In genomic region chr3:78645628-78646310, GRCh38 we compare ENCODE assay signal across 8 cellular contexts.
DNase-seq lines count a peak whose midpoint lies in the region; ATAC-seq and TF ChIP-seq lines count a peak whose summit lies in the region.

No MANE protein-coding gene starts in this region.

- H2AFZ ChIP-seq in HCT116 (ENCODE audit: low read depth, low read length, poor library complexity, severe bottlenecking) (no peak overlapping the region), Loucy (ENCODE audit: low read length) (no peak overlapping the region), trophoblast cell (ENCODE audit: insufficient read depth, low read length, poor library complexity) (no peak overlapping the region)

- H3F3A ChIP-seq in Loucy (ENCODE audit: low read depth): no peaks in the 10 kb centered on the region

- H3K27me3 ChIP-seq in HCT116 (ENCODE audit: insufficient read depth, low read length): no peaks in the 10 kb centered on the region
- no peaks in the 10 kb centered on the region for H3K27me3 ChIP-seq in Loucy (ENCODE audit: insufficient read depth, low read length, poor library complexity, severe bottlenecking)
- no peaks in the 10 kb centered on the region for H3K27me3 ChIP-seq in trophoblast cell (ENCODE audit: insufficient read depth, low read length)

- H3K36me3 ChIP-seq in HCT116 (ENCODE audit: control insufficient read depth in 1 of 2, insufficient read depth in 2 of 2, low read length in 2 of 2): no peaks in the 10 kb centered on the region
- H3K36me3 ChIP-seq in Loucy (ENCODE audit: insufficient read depth, low read length): no peaks in the 10 kb centered on the region
- no peaks in the 10 kb centered on the region for H3K36me3 ChIP-seq in trophoblast cell (ENCODE audit: control insufficient read depth in 1 of 2, insufficient read depth in 2 of 2, low read length in 2 of 2)

- H3K9me3 ChIP-seq in HCT116 (ENCODE audit: control insufficient read depth in 1 of 2, insufficient read depth in 1 of 2, low read depth in 1 of 2, low read length in 2 of 2): peaks cover 0 to 26% of the 10 kb centered on the region in 2 experiments; a peak in 2 of 4 replicates
- H3K9me3 ChIP-seq in Loucy (ENCODE audit: insufficient read depth, low read depth, low read length): no peaks in the 10 kb centered on the region
- H3K9me3 ChIP-seq in trophoblast cell (ENCODE audit: insufficient read depth, low read depth, low read length): no peaks in the 10 kb centered on the region
- H3K9me3 ChIP-seq in T-helper 17 cell (ENCODE audit: control insufficient read depth, low read length, poor library complexity, severe bottlenecking): no peaks in the 10 kb centered on the region

- RAD21 ChIA-PET in HCT116 (lab: Charles Lee; ENCODE audit: low non-redundant PET in 1 of 2, low total read pairs in 2 of 2, uncharacterized antibody in 2 of 2, unreplicated experiment in 2 of 2): no interaction called here

- no peak overlapping the region for H3K14ac ChIP-seq in trophoblast cell (ENCODE audit: low read length)

- no peak overlapping the region for H3K27ac Mint-ChIP-seq in activated CD8-positive, alpha-beta T cell treated with anti-CD3 and anti-CD28 coated beads for 36 hours
- H3K27ac Mint-ChIP-seq in activated CD8-positive, alpha-beta T cell treated with anti-CD3 and anti-CD28 coated beads, Interleukin-2, amount 10 ng/mL, durations not matched to agents 7 days and 5 days: no peak overlapping the region
- H3K27ac Mint-ChIP-seq in T-helper 17 cell: no peak overlapping the region

- no peaks in the 10 kb centered on the region for H3K79me1 ChIP-seq in trophoblast cell (ENCODE audit: low read length)

- TF ChIP-seq POLR2A in HCT116 (IDR thresholded peaks at IDR 0.05; ENCODE audit: borderline replicate concordance, extremely low read depth, insufficient read depth, insufficient read length): no peak

- H3K9ac ChIP-seq in HCT116 (ENCODE audit: low read length) (no peak overlapping the region), Loucy (ENCODE audit: low read depth, low read length, poor library complexity, severe bottlenecking) (no peak overlapping the region), trophoblast cell (ENCODE audit: low read length) (no peak overlapping the region)

- peak; percentile 77 for TF ChIP-seq CTCF in activated CD8-positive, alpha-beta T cell treated with anti-CD3 and anti-CD28 coated beads for 36 hours (IDR thresholded peaks at IDR 0.05)
- peak in 2 of 3 experiments; percentile 59 to 70; a peak in 4 of 6 replicates for TF ChIP-seq CTCF in HCT116 (IDR thresholded peaks at IDR 0.05 in 2 of 3, conservative IDR thresholded peaks at IDR 0.05 in 1 of 3; ENCODE audit: borderline replicate concordance in 1 of 3, insufficient read depth in 1 of 3, low read depth in 2 of 3, low read length in 2 of 3)
- peak; percentile 95 for TF ChIP-seq CTCF in Loucy (conservative IDR thresholded peaks at IDR 0.05; ENCODE audit: low read length)
- peak; percentile 85 for TF ChIP-seq CTCF in fibroblast of villous mesenchyme (IDR thresholded peaks at IDR 0.05; ENCODE audit: insufficient read depth, low read depth, low read length)

- no peak overlapping the region for H2BK5ac ChIP-seq in trophoblast cell (ENCODE audit: low read depth, low read length, poor library complexity)

- H3K36me3 Mint-ChIP-seq in activated CD8-positive, alpha-beta T cell treated with anti-CD3 and anti-CD28 coated beads for 36 hours (ENCODE audit: low read depth): no peaks in the 10 kb centered on the region
- H3K36me3 Mint-ChIP-seq in activated CD8-positive, alpha-beta T cell treated with anti-CD3 and anti-CD28 coated beads, Interleukin-2, amount 10 ng/mL, durations not matched to agents 7 days and 5 days (ENCODE audit: low read depth): no peaks in the 10 kb centered on the region
- H3K36me3 Mint-ChIP-seq in T-helper 17 cell (ENCODE audit: low read depth): no peaks in the 10 kb centered on the region

- H3K27ac ChIP-seq in HCT116 (ENCODE audit: low read depth, low read length) (no peak overlapping the region), trophoblast cell (ENCODE audit: low read depth, low read length) (no peak overlapping the region)

- no peaks in the 10 kb centered on the region for H3K4me1 Mint-ChIP-seq in activated CD8-positive, alpha-beta T cell treated with anti-CD3 and anti-CD28 coated beads for 36 hours (ENCODE audit: low read depth)
- H3K4me1 Mint-ChIP-seq in activated CD8-positive, alpha-beta T cell treated with anti-CD3 and anti-CD28 coated beads, Interleukin-2, amount 10 ng/mL, durations not matched to agents 7 days and 5 days (ENCODE audit: low read depth): no peaks in the 10 kb centered on the region
- H3K4me1 Mint-ChIP-seq in T-helper 17 cell: no peaks in the 10 kb centered on the region

- BruUV-seq in HCT116 (replicated peaks; lab: Mats Ljungman, UMichigan): no TSS peak

- H4K12ac ChIP-seq in trophoblast cell (ENCODE audit: low read depth, low read length): no peak overlapping the region

- CTCF ChIA-PET in activated CD8-positive, alpha-beta T cell treated with anti-CD3 and anti-CD28 coated beads for 36 hours (lab: Charles Lee): interaction anchor here (0.6 to 1.6 kb wide), 9 partner anchors 12 to 1297 kb away, joined by 3 to 4 read pairs (median 3); no protein-coding TSS in a partner anchor
- CTCF ChIA-PET in activated CD8-positive, alpha-beta T cell treated with anti-CD3 and anti-CD28 coated beads, Interleukin-2, amount 10 ng/mL, durations not matched to agents 7 days and 5 days (lab: Charles Lee): interaction anchor here (0.6 to 2.1 kb wide), 10 partner anchors 10 to 1298 kb away, joined by 3 to 12 read pairs (median 4); no protein-coding TSS in a partner anchor
- CTCF ChIA-PET in HCT116 (lab: Charles Lee): no interaction called here

- H3K4me2 ChIP-seq in HCT116 (ENCODE audit: low read length) (no peak overlapping the region), Loucy (ENCODE audit: low read depth, low read length, poor library complexity, severe bottlenecking) (no peak overlapping the region), trophoblast cell (ENCODE audit: low read length) (no peak overlapping the region)

- H3K4me3 ChIP-seq in HCT116 (replicated peaks in 1 of 2; ENCODE audit: low read depth in 1 of 2, low read length in 2 of 2): no peak overlapping the region
- no peak overlapping the region for H3K4me3 ChIP-seq in Loucy (ENCODE audit: low read length, poor library complexity, severe bottlenecking)
- H3K4me3 ChIP-seq in fibroblast of villous mesenchyme (ENCODE audit: low read depth, low read length): no peak overlapping the region
- H3K4me3 ChIP-seq in trophoblast cell (ENCODE audit: low read depth, low read length): no peak overlapping the region

- H3K4ac ChIP-seq in trophoblast cell (ENCODE audit: low read depth, low read length): no peak overlapping the region

- H3K4me3 Mint-ChIP-seq in activated CD8-positive, alpha-beta T cell treated with anti-CD3 and anti-CD28 coated beads for 36 hours: no peak overlapping the region
- no peak overlapping the region for H3K4me3 Mint-ChIP-seq in activated CD8-positive, alpha-beta T cell treated with anti-CD3 and anti-CD28 coated beads, Interleukin-2, amount 10 ng/mL, durations not matched to agents 7 days and 5 days
- no peak overlapping the region for H3K4me3 Mint-ChIP-seq in T-helper 17 cell

- no peak overlapping the region for H3K23ac ChIP-seq in trophoblast cell (ENCODE audit: low read length)

- no CpG with 5 or more reads among the region's 4 CpGs for WGBS in trophoblast cell (ENCODE audit: extremely low coverage, insufficient coverage, insufficient read length)

- peak; percentile 30 for TF ChIP-seq RAD21 in HCT116 (IDR thresholded peaks at IDR 0.05; ENCODE audit: low read depth)

- no peak overlapping the region for H2BK120ac ChIP-seq in trophoblast cell (ENCODE audit: insufficient read depth, low read length, poor library complexity)

- DNase-seq in activated CD8-positive, alpha-beta T cell treated with anti-CD3 and anti-CD28 coated beads for 36 hours: no peak
- DNase-seq in activated CD8-positive, alpha-beta T cell treated with anti-CD3 and anti-CD28 coated beads, Interleukin-2, amount 10 ng/mL, durations not matched to agents 7 days and 5 days: no peak
- DNase-seq in HCT116 (ENCODE audit: low read depth, low spot score) (peak; percentile 28), fibroblast of villous mesenchyme (ENCODE audit: low read depth) (peak; percentile 83), trophoblast cell (peak; percentile 2 to 89), T-helper 17 cell (no peak)

- H4K20me1 ChIP-seq in HCT116 (ENCODE audit: insufficient read depth) (no peaks in the 10 kb centered on the region), Loucy (ENCODE audit: insufficient read depth, low read length, poor library complexity, severe bottlenecking) (no peaks in the 10 kb centered on the region)

- no peaks in the 10 kb centered on the region for H3K27me3 Mint-ChIP-seq in activated CD8-positive, alpha-beta T cell treated with anti-CD3 and anti-CD28 coated beads for 36 hours
- H3K27me3 Mint-ChIP-seq in activated CD8-positive, alpha-beta T cell treated with anti-CD3 and anti-CD28 coated beads, Interleukin-2, amount 10 ng/mL, durations not matched to agents 7 days and 5 days (ENCODE audit: low read depth): no peaks in the 10 kb centered on the region
- no peaks in the 10 kb centered on the region for H3K27me3 Mint-ChIP-seq in T-helper 17 cell

- H3K79me2 ChIP-seq in HCT116 (ENCODE audit: insufficient read depth, low read length) (no peaks in the 10 kb centered on the region), Loucy (ENCODE audit: insufficient read depth, low read length) (no peaks in the 10 kb centered on the region), trophoblast cell (ENCODE audit: control insufficient read depth, insufficient read depth, low read length, poor library complexity) (no peaks in the 10 kb centered on the region)

- ATAC-seq in activated CD8-positive, alpha-beta T cell treated with anti-CD3 and anti-CD28 coated beads for 36 hours: peak; percentile 56
- no peak for ATAC-seq in activated CD8-positive, alpha-beta T cell treated with anti-CD3 and anti-CD28 coated beads, Interleukin-2, amount 10 ng/mL, durations not matched to agents 7 days and 5 days
- ATAC-seq in HCT116 (no peak), SK-N-SH treated with all-trans-retinoic acid at 6 μM for 48 hours (peak; percentile 73), T-helper 17 cell (no peak)

- H3K4me1 ChIP-seq in HCT116 (ENCODE audit: control insufficient read depth in 1 of 2, insufficient read depth in 2 of 2, low read length in 2 of 2): no peaks in the 10 kb centered on the region
- H3K4me1 ChIP-seq in Loucy (ENCODE audit: insufficient read depth, low read length, poor library complexity, severe bottlenecking): no peaks in the 10 kb centered on the region
- H3K4me1 ChIP-seq in trophoblast cell (ENCODE audit: control insufficient read depth in 1 of 2, insufficient read depth in 2 of 2, low read length in 2 of 2): no peaks in the 10 kb centered on the region

- intact Hi-C loops in activated CD8-positive, alpha-beta T cell treated with anti-CD3 and anti-CD28 coated beads for 36 hours (cut with micrococcal nuclease): no loop called here
- intact Hi-C loops in HCT116 (cut with micrococcal nuclease): no loop called here

- H2AK5ac ChIP-seq in trophoblast cell (ENCODE audit: low read length): no peak overlapping the region

- H3K9me3 Mint-ChIP-seq in activated CD8-positive, alpha-beta T cell treated with anti-CD3 and anti-CD28 coated beads for 36 hours: no peaks in the 10 kb centered on the region
- no peaks in the 10 kb centered on the region for H3K9me3 Mint-ChIP-seq in activated CD8-positive, alpha-beta T cell treated with anti-CD3 and anti-CD28 coated beads, Interleukin-2, amount 10 ng/mL, durations not matched to agents 7 days and 5 days (ENCODE audit: insufficient read depth)

- no peak overlapping the region for H2BK12ac ChIP-seq in trophoblast cell (ENCODE audit: low read length)

- H4K8ac ChIP-seq in trophoblast cell (ENCODE audit: low read depth, low read length): no peak overlapping the region

- POLR2A ChIA-PET in activated CD8-positive, alpha-beta T cell treated with anti-CD3 and anti-CD28 coated beads for 36 hours (lab: Charles Lee): no interaction called here
- POLR2A ChIA-PET in activated CD8-positive, alpha-beta T cell treated with anti-CD3 and anti-CD28 coated beads, Interleukin-2, amount 10 ng/mL, durations not matched to agents 7 days and 5 days (lab: Charles Lee): no interaction called here
- POLR2A ChIA-PET in HCT116 (lab: Charles Lee): no interaction called here

- no peak overlapping the region for H3K18ac ChIP-seq in trophoblast cell (ENCODE audit: low read length)

- H3K9me2 ChIP-seq in HCT116 (ENCODE audit: insufficient read depth): no peaks in the 10 kb centered on the region
- H3K9me2 ChIP-seq in Loucy (replicated peaks; ENCODE audit: low read depth, low read length): no peaks in the 10 kb centered on the region

- H4K91ac ChIP-seq in trophoblast cell (ENCODE audit: low read depth, low read length): no peak overlapping the region

Comparison
In these comparisons a context has a peak if more than half of its experiments do, and no peak if none do; other contexts are left out.
1. ATAC-seq: peak in activated CD8-positive, alpha-beta T cell treated with anti-CD3 and anti-CD28 coated beads for 36 hours (single experiment) and SK-N-SH treated with all-trans-retinoic acid at 6 μM for 48 hours (single experiment); none in activated CD8-positive, alpha-beta T cell treated with anti-CD3 and anti-CD28 coated beads, Interleukin-2, amount 10 ng/mL, durations not matched to agents 7 days and 5 days (single experiment), HCT116 (single experiment) and T-helper 17 cell (single experiment).
2. DNase-seq: peak in HCT116 (single experiment), fibroblast of villous mesenchyme (single experiment) and trophoblast cell (2 of 2); none in activated CD8-positive, alpha-beta T cell treated with anti-CD3 and anti-CD28 coated beads for 36 hours (single experiment), activated CD8-positive, alpha-beta T cell treated with anti-CD3 and anti-CD28 coated beads, Interleukin-2, amount 10 ng/mL, durations not matched to agents 7 days and 5 days (single experiment) and T-helper 17 cell (0 of 3).
3. Peak in every context shown above with its lines, with median percentiles within 50 percentile points of each other: CTCF ChIP-seq.